ENCODE assay signal across 11 cellular contexts in the genomic region with DNA sequence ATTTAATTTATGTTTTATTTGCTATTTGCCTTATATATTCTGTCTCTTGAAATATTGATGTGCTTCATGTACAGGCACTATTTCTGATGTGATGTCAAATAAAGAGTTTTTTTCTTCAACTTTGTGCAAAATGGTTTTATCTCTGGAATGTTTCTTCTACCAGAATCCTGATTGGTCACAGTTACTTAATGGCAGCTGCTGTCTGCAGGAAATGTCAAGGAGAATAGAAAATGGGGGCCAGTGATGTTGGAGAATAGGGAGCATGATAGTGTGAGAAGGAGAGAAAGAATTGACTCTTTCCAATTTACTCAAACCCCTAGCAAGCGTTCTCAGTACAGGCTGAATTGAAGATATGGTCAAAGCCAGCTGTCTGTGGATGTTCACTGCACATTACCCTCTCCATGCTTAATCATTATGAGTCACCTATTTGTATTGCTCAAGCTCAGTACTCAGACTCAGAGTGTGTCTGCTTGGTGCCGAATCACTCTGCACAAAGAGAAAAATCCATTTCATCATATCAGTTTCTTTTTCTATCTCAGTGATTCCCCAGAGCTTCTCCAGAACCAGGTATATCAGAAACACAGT. TPM values are rescaled to one million over a fixed set of nuclear protein-coding genes. Genes with fewer than 3 reads are reported as not detected.
A peak's percentile ranks its signal among the peaks of the same experiment; 100 is the strongest.
DNase-seq lines count a peak whose midpoint lies in the region; ATAC-seq, FAIRE-seq and TF ChIP-seq lines count a peak whose summit lies in the region.
"Had no signal": no experiment of that assay in that cellular context is flagged by ENCODE, and none has a peak within 500 bp of the region (broad histone marks: within the 10 kb centered on the region; RNA-seq: fewer than 3 reads in every experiment).

No MANE protein-coding gene starts in this region.

- BruUV-seq in Panc1 (replicated peaks; lab: Mats Ljungman, UMichigan), result no TSS peak

- WGBS in pancreas, 2 donors, result 27 to 46% methylated on average over 2 of the region's 2 CpGs

- FAIRE-seq in pancreas (lab: Jason Lieb, UNC), result peak; percentile 34

- H3K4me1 ChIP-seq in Panc1 (ENCODE audit: control insufficient read depth, insufficient read depth, low read length) (no peaks in the 10 kb centered on the region), pancreas (no peaks in the 10 kb centered on the region)

- peak; percentile 70 for DNase-seq in H4 (ENCODE audit: low spot score)
- peak; percentile 24 for DNase-seq in Panc1 (ENCODE audit: low read depth, low spot score)
- peak; percentile 49 for DNase-seq in epithelial cell of proximal tubule (ENCODE audit: low read depth)
- no peak for DNase-seq in pancreas
- no peak for DNase-seq in NK-92 treated with Interleukin-12 subunit alpha and Interleukin-12 subunit beta, amount 100 ng/mL, for 24 hours (lab: John Stamatoyannopoulos, UW)
- DNase-seq: activated T-cell treated with anti-CD3 and anti-CD28 coated beads for 4 hours, posterior cingulate gyrus had no signal

- ATAC-seq in Panc1 (no peak), pancreas (peak in 3 of 4 donors; percentile 49 to 69 (median 60)), GM18519 (IDR thresholded peaks at IDR 0.05; ENCODE audit: low FRiP score, unreplicated experiment) (no peak), HG03175 (IDR thresholded peaks at IDR 0.05; ENCODE audit: unreplicated experiment) (no peak), HG03045 (IDR thresholded peaks at IDR 0.05; ENCODE audit: unreplicated experiment) (no peak)

- intact Hi-C loops in Panc1 (cut with micrococcal nuclease; ENCODE audit: unreplicated experiment), result no loop called here
- intact Hi-C loops in pancreas (cut with DNase I), result no loop called here

- TF ChIP-seq CTCF in Panc1 (IDR thresholded peaks at IDR 0.05) (no peak), epithelial cell of proximal tubule (conservative IDR thresholded peaks at IDR 0.05; ENCODE audit: low read depth, low read length) (no peak), pancreas (IDR thresholded peaks at IDR 0.05) (no peak)

- H3K36me3 ChIP-seq in Panc1 (ENCODE audit: control insufficient read depth, insufficient read depth, low read length), result no peaks in the 10 kb centered on the region
- no peaks in the 10 kb centered on the region for H3K36me3 ChIP-seq in pancreas

- H3K27me3 ChIP-seq in Panc1 (ENCODE audit: control insufficient read depth, insufficient read depth, low read length) (no peaks in the 10 kb centered on the region), pancreas (peaks cover 0 to 10% (median 2%) of the 10 kb centered on the region in 4 donors)

- in situ Hi-C loops in Panc1 (cut with HindIII; ENCODE audit: low pct_unique_long_range_greater_than_20kb, low sequenced_read_pairs), result no loop called here

- H3K4me3 ChIP-seq in Panc1 (ENCODE audit: low read depth in 2 of 2, low read length in 2 of 2) (no peak overlapping the region), epithelial cell of proximal tubule (ENCODE audit: low read depth, low read length) (no peak overlapping the region), pancreas (no peak overlapping the region)

- CTCF ChIA-PET in Panc1 (lab: Charles Lee), result no interaction called here

- POLR2A ChIA-PET in Panc1 (lab: Charles Lee), result no interaction called here

- H3K9me3 ChIP-seq in Panc1 (ENCODE audit: control insufficient read depth, insufficient read depth, low read depth, low read length), result no peaks in the 10 kb centered on the region
- no peaks in the 10 kb centered on the region for H3K9me3 ChIP-seq in pancreas

- H3K27ac ChIP-seq in Panc1 (ENCODE audit: low read length), result no peak overlapping the region
- no peak overlapping the region for H3K27ac ChIP-seq in pancreas

RNA-seq across cellular contexts. Expression of a gene that starts 57.8 kb away (rescaled TPM):
- not detected in 2 replicates for total RNA-seq in H4 (2014; rRNA removed; shearing (Covaris generic))
- total RNA-seq in Panc1 (2021; ENCODE audit: unreplicated experiment), result not detected
- not detected for polyA plus RNA-seq in Panc1 (2012; ENCODE audit: insufficient read length)
- not detected in 2 replicates for total RNA-seq in epithelial cell of proximal tubule
- total RNA-seq in pancreas, result not detected
- polyA plus RNA-seq in pancreas, result not detected
- total RNA-seq: cerebellum had no signal

Comparison
In these comparisons a context has a peak if more than half of its experiments do, and no peak if none do; other contexts are left out.
1. DNase-seq: peak in H4 (single experiment), Panc1 (single experiment) and epithelial cell of proximal tubule (single experiment); none in pancreas (0 of 6) and NK-92 treated with Interleukin-12 subunit alpha and Interleukin-12 subunit beta, amount 100 ng/mL, for 24 hours (single experiment).
2. ATAC-seq: peak in pancreas (3 of 4); none in Panc1 (single experiment), GM18519 (single experiment), HG03175 (single experiment) and HG03045 (single experiment).